In genomic region chr2:9560628-9561027, GRCh38 we compare ENCODE assay signal across 11 cellular contexts.
"Had no signal": no experiment of that assay in that cellular context is flagged by ENCODE, and none has a peak within 500 bp of the region (broad histone marks: within the 10 kb centered on the region; RNA-seq: fewer than 3 reads in every experiment).

No MANE protein-coding gene starts in this region.

- H3K36me3 Mint-ChIP-seq: activated naive CD4-positive, alpha-beta T cell treated with anti-CD3 and anti-CD28 coated beads, Interleukin-2, amount 50 U/mL, for 24 hours had no signal

- H3K27me3 Mint-ChIP-seq: activated CD4-positive, alpha-beta T cell treated with anti-CD3 and anti-CD28 coated beads for 36 hours; activated naive CD4-positive, alpha-beta T cell treated with anti-CD3 and anti-CD28 coated beads, Interleukin-2, amount 50 U/mL, for 24 hours; stimulated activated naive CD8-positive, alpha-beta T cell treated with anti-CD3 and anti-CD28 coated beads, Interleukin-15, amount 100 ng/mL, for 72 hours had no signal

- ATAC-seq: activated CD4-positive, alpha-beta T cell treated with anti-CD3 and anti-CD28 coated beads for 36 hours; heart left ventricle; left lung; pancreas; stimulated activated naive CD8-positive, alpha-beta T cell treated with anti-CD3 and anti-CD28 coated beads, Interleukin-15, amount 100 ng/mL, for 72 hours had no signal

- DNase-seq: activated CD4-positive, alpha-beta T cell treated with anti-CD3 and anti-CD28 coated beads for 36 hours; activated CD8-positive, alpha-beta memory T cell treated with anti-CD3 and anti-CD28 coated beads for 24 hours; anterior cingulate cortex; heart left ventricle; islet precursor cell; left lung; pancreas; stimulated activated CD4-positive, alpha-beta T cell treated with anti-CD3 and anti-CD28 coated beads, Interleukin-2, amount 100 ng/mL, for 48 hours; stimulated activated naive CD8-positive, alpha-beta T cell treated with anti-CD3 and anti-CD28 coated beads, Interleukin-15, amount 100 ng/mL, for 72 hours; testis had no signal

- H3K4me3 Mint-ChIP-seq: activated CD4-positive, alpha-beta T cell treated with anti-CD3 and anti-CD28 coated beads for 36 hours; activated naive CD4-positive, alpha-beta T cell treated with anti-CD3 and anti-CD28 coated beads, Interleukin-2, amount 50 U/mL, for 24 hours; stimulated activated naive CD8-positive, alpha-beta T cell treated with anti-CD3 and anti-CD28 coated beads, Interleukin-15, amount 100 ng/mL, for 72 hours had no signal

- H3K9me3 Mint-ChIP-seq: activated naive CD4-positive, alpha-beta T cell treated with anti-CD3 and anti-CD28 coated beads, Interleukin-2, amount 50 U/mL, for 24 hours; stimulated activated naive CD8-positive, alpha-beta T cell treated with anti-CD3 and anti-CD28 coated beads, Interleukin-15, amount 100 ng/mL, for 72 hours had no signal

- H3K27ac Mint-ChIP-seq: activated CD4-positive, alpha-beta T cell treated with anti-CD3 and anti-CD28 coated beads for 36 hours; activated naive CD4-positive, alpha-beta T cell treated with anti-CD3 and anti-CD28 coated beads, Interleukin-2, amount 50 U/mL, for 24 hours; stimulated activated naive CD8-positive, alpha-beta T cell treated with anti-CD3 and anti-CD28 coated beads, Interleukin-15, amount 100 ng/mL, for 72 hours had no signal
